In the genomic region with DNA sequence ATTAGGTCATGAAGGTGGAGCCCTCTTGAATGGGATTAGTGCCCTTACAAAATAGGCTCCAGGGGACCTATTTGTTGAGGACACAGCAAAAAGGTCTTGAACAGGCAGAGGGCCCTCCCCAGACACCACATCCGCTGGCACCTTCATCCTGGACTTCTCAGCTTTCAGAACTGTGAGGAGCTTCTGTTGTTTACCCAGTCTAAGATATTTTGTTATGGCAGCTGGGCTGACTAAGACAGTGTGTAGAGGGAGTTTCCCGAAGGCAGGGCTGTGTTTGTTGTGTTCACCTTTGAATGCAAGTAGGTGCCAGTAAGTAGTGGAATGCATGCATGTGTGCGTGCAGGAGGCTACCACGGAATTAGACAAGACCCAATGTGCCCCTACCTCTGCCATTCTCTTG, we compare ENCODE assay signal across 15 cellular contexts.
A peak's percentile ranks its signal among the peaks of the same experiment; 100 is the strongest.
DNase-seq lines count a peak whose midpoint lies in the region; ATAC-seq and TF ChIP-seq lines count a peak whose summit lies in the region.
"Had no signal": no experiment of that assay in that cellular context is flagged by ENCODE, and none has a peak within 500 bp of the region (broad histone marks: within the 10 kb centered on the region; RNA-seq: fewer than 3 reads in every experiment).

No MANE protein-coding gene starts in this region.

- H3K79me2 ChIP-seq in MM.1S (ENCODE audit: low read length), result no peaks in the 10 kb centered on the region

- no peak overlapping the region for H3K9ac ChIP-seq in MM.1S (ENCODE audit: low read length)

- peak; percentile 63 for ATAC-seq in stimulated activated effector memory CD8-positive, alpha-beta T cell treated with anti-CD3 and anti-CD28 coated beads, Interleukin-12 subunit alpha, Interleukin-12 subunit beta, amount 100 ng/mL, for 72 hours
- no peak for ATAC-seq in GM18873 (IDR thresholded peaks at IDR 0.05; ENCODE audit: low FRiP score, unreplicated experiment)
- ATAC-seq: Panc1 had no signal

- no peaks in the 10 kb centered on the region for H4K20me1 ChIP-seq in MM.1S (ENCODE audit: insufficient read depth, low read length)

- no peak overlapping the region for H3K4me3 ChIP-seq in MM.1S (ENCODE audit: low read length)
- H3K4me3 ChIP-seq: MG63 had no signal

- H3K4me1 ChIP-seq in MM.1S (ENCODE audit: low read length), result peaks cover 14% of the 10 kb centered on the region

- H3K27me3 Mint-ChIP-seq in activated naive CD4-positive, alpha-beta T cell treated with anti-CD3 and anti-CD28 coated beads for 36 hours (ENCODE audit: low read depth), result peaks cover 7% of the 10 kb centered on the region

- no peak overlapping the region for H3K27ac Mint-ChIP-seq in activated naive CD4-positive, alpha-beta T cell treated with anti-CD3 and anti-CD28 coated beads for 36 hours
- no peak overlapping the region for H3K27ac Mint-ChIP-seq in stimulated activated effector memory CD8-positive, alpha-beta T cell treated with anti-CD3 and anti-CD28 coated beads, Interleukin-12 subunit alpha, Interleukin-12 subunit beta, amount 100 ng/mL, for 72 hours

- H3K4me1 Mint-ChIP-seq in activated naive CD4-positive, alpha-beta T cell treated with anti-CD3 and anti-CD28 coated beads for 36 hours (ENCODE audit: low read depth), result peaks cover 10% of the 10 kb centered on the region
- peaks cover 26% of the 10 kb centered on the region for H3K4me1 Mint-ChIP-seq in stimulated activated effector memory CD8-positive, alpha-beta T cell treated with anti-CD3 and anti-CD28 coated beads, Interleukin-12 subunit alpha, Interleukin-12 subunit beta, amount 100 ng/mL, for 72 hours

- intact Hi-C loops in activated naive CD4-positive, alpha-beta T cell treated with anti-CD3 and anti-CD28 coated beads for 36 hours (cut with micrococcal nuclease), result loop anchor here (5.0 kb wide), 1 partner anchor 296 kb away; no protein-coding TSS in a partner anchor

- H3K4me2 ChIP-seq in MM.1S (ENCODE audit: low read depth, low read length), result no peak overlapping the region

- no peak overlapping the region for H3K4me3 Mint-ChIP-seq in activated naive CD4-positive, alpha-beta T cell treated with anti-CD3 and anti-CD28 coated beads for 36 hours
- no peak overlapping the region for H3K4me3 Mint-ChIP-seq in stimulated activated effector memory CD8-positive, alpha-beta T cell treated with anti-CD3 and anti-CD28 coated beads, Interleukin-12 subunit alpha, Interleukin-12 subunit beta, amount 100 ng/mL, for 72 hours

- no peaks in the 10 kb centered on the region for H3K36me3 ChIP-seq in MM.1S (replicated peaks; ENCODE audit: insufficient read depth, low read length)
- H3K36me3 ChIP-seq: MG63 had no signal

- peak; percentile 36 for DNase-seq in activated naive CD4-positive, alpha-beta T cell treated with anti-CD3 and anti-CD28 coated beads for 36 hours
- DNase-seq in activated naive CD4-positive, alpha-beta T cell treated with anti-CD3 and anti-CD28 coated beads, Interleukin-2, amount 50 U/mL, for 16 hours, result no peak
- peak; percentile 11 for DNase-seq in MM.1S
- DNase-seq in dermis blood vessel endothelial cell, result peak; percentile 52
- DNase-seq in stimulated activated effector memory CD8-positive, alpha-beta T cell treated with anti-CD3 and anti-CD28 coated beads, Interleukin-12 subunit alpha, Interleukin-12 subunit beta, amount 100 ng/mL, for 72 hours (ENCODE audit: low spot score in 2 of 2), result no peak
- DNase-seq in germinal center (ENCODE audit: low spot score), result no peak
- DNase-seq: COR-L47, DMS153, EL, MG63, NCI-H1092 treated with DMSO at 0.1 percent for 48 hours, NCI-H1694, NCI-H510A treated with DMSO at 0.1 percent for 48 hours had no signal

- H3K9me3 Mint-ChIP-seq in activated naive CD4-positive, alpha-beta T cell treated with anti-CD3 and anti-CD28 coated beads for 36 hours, result no peaks in the 10 kb centered on the region
- no peaks in the 10 kb centered on the region for H3K9me3 Mint-ChIP-seq in stimulated activated effector memory CD8-positive, alpha-beta T cell treated with anti-CD3 and anti-CD28 coated beads, Interleukin-12 subunit alpha, Interleukin-12 subunit beta, amount 100 ng/mL, for 72 hours

- CTCF ChIA-PET in activated naive CD4-positive, alpha-beta T cell treated with anti-CD3 and anti-CD28 coated beads for 36 hours (lab: Charles Lee), result interaction anchor here (0.6 to 10.4 kb wide), 4 partner anchors 22 to 107 kb away, joined by 3 to 178 read pairs (median 6); partner anchors contain the start of gene PTPRE

- no peaks in the 10 kb centered on the region for H3K9me3 ChIP-seq in MM.1S (replicated peaks; ENCODE audit: insufficient read depth, low read length)
- H3K9me3 ChIP-seq: MG63 had no signal

- no peak overlapping the region for H3K27ac ChIP-seq in MM.1S (ENCODE audit: low read length)

- no peak for TF ChIP-seq CTCF in MM.1S (IDR thresholded peaks at IDR 0.05; ENCODE audit: low read length)

- H3F3A ChIP-seq in MM.1S (ENCODE audit: insufficient read depth, low read length), result no peaks in the 10 kb centered on the region

- no peaks in the 10 kb centered on the region for H3K9me2 ChIP-seq in MM.1S (replicated peaks; ENCODE audit: insufficient read depth, low read length)

- H3K36me3 Mint-ChIP-seq in activated naive CD4-positive, alpha-beta T cell treated with anti-CD3 and anti-CD28 coated beads for 36 hours (ENCODE audit: low read depth), result no peaks in the 10 kb centered on the region
- no peaks in the 10 kb centered on the region for H3K36me3 Mint-ChIP-seq in stimulated activated effector memory CD8-positive, alpha-beta T cell treated with anti-CD3 and anti-CD28 coated beads, Interleukin-12 subunit alpha, Interleukin-12 subunit beta, amount 100 ng/mL, for 72 hours

- no peak overlapping the region for H2AFZ ChIP-seq in MM.1S (ENCODE audit: low read length)

- H3K27me3 ChIP-seq in MM.1S (replicated peaks; ENCODE audit: insufficient read depth, low read length), result 0 out of 2 replicates have a peak, but pooled peaks cover 3% of the 10 kb centered on the region
- H3K27me3 ChIP-seq: MG63 had no signal

Comparison
In these comparisons a context has a peak if more than half of its experiments do, and no peak if none do; other contexts are left out.
1. DNase-seq: peak in activated naive CD4-positive, alpha-beta T cell treated with anti-CD3 and anti-CD28 coated beads for 36 hours (single experiment), MM.1S (single experiment) and dermis blood vessel endothelial cell (single experiment); none in activated naive CD4-positive, alpha-beta T cell treated with anti-CD3 and anti-CD28 coated beads, Interleukin-2, amount 50 U/mL, for 16 hours (single experiment), stimulated activated effector memory CD8-positive, alpha-beta T cell treated with anti-CD3 and anti-CD28 coated beads, Interleukin-12 subunit alpha, Interleukin-12 subunit beta, amount 100 ng/mL, for 72 hours (0 of 2) and germinal center (single experiment).